Comparison of ENCODE assay signal across 20 cellular contexts in genomic region chr7:11232462-11232861, GRCh38.
"Had no signal": no experiment of that assay in that cellular context is flagged by ENCODE, and none has a peak within 500 bp of the region (broad histone marks: within the 10 kb centered on the region; RNA-seq: fewer than 3 reads in every experiment).

No MANE protein-coding gene starts in this region.

- H3K27me3 ChIP-seq: gastroesophageal sphincter, heart left ventricle, tibial artery, vagina had no signal

- ATAC-seq: activated naive CD4-positive, alpha-beta T cell treated with anti-CD3 and anti-CD28 coated beads, Interleukin-2, amount 50 U/mL, for 72 hours; gastroesophageal sphincter; heart left ventricle; mucosa of descending colon had no signal

- H3K27ac ChIP-seq: coronary artery, gastroesophageal sphincter, heart left ventricle, left ventricle myocardium inferior, tibial artery, vagina had no signal

- H3K36me3 ChIP-seq: gastroesophageal sphincter, heart left ventricle, left ventricle myocardium inferior, tibial artery, vagina had no signal

- H3K27ac Mint-ChIP-seq: activated naive CD4-positive, alpha-beta T cell treated with anti-CD3 and anti-CD28 coated beads, Interleukin-2, amount 50 U/mL, for 72 hours; naive B cell; progenitor cell of endocrine pancreas had no signal

- H3K36me3 Mint-ChIP-seq: activated naive CD4-positive, alpha-beta T cell treated with anti-CD3 and anti-CD28 coated beads, Interleukin-2, amount 50 U/mL, for 72 hours; naive B cell had no signal

- DNase-seq: activated CD4-positive, alpha-beta T cell treated with anti-CD3 and anti-CD28 coated beads, Interleukin-2, amount 50 U/mL, for 48 hours; activated gamma-delta T cell; amygdala; heart left ventricle; kidney glomerular epithelial cell; left ventricle myocardium inferior; mucosa of descending colon; naive B cell; stimulated activated CD4-positive, alpha-beta T cell treated with anti-CD3 and anti-CD28 coated beads, Interleukin-12 subunit alpha, Interleukin-12 subunit beta, amount 100 ng/mL, for 4 hours; stimulated activated CD4-positive, alpha-beta T cell treated with anti-CD3 and anti-CD28 coated beads, Interleukin-1b, Interleukin-23, amount 100 ng/mL, for 48 hours; stimulated activated CD8-positive, alpha-beta memory T cell treated with anti-CD3 and anti-CD28 coated beads, Interleukin-4, amount 100 ng/mL, for 48 hours; stimulated activated naive CD4-positive, alpha-beta T cell treated with Interleukin-2 at 50 U/mL for 16 hours; tibial artery had no signal

- H3K9me3 ChIP-seq: gastroesophageal sphincter, heart left ventricle, left ventricle myocardium inferior, mucosa of descending colon, tibial artery, vagina had no signal

- H3K4me1 ChIP-seq: tibial artery, vagina had no signal

- H3K4me3 ChIP-seq: coronary artery, gastroesophageal sphincter, heart left ventricle, left ventricle myocardium inferior, mucosa of descending colon, tibial artery, vagina had no signal

- H3K9me3 Mint-ChIP-seq: activated naive CD4-positive, alpha-beta T cell treated with anti-CD3 and anti-CD28 coated beads, Interleukin-2, amount 50 U/mL, for 72 hours; central memory CD8-positive, alpha-beta T cell; naive B cell had no signal

- H3K4me1 Mint-ChIP-seq: central memory CD8-positive, alpha-beta T cell; naive B cell; neural crest cell had no signal

- H3K27me3 Mint-ChIP-seq: progenitor cell of endocrine pancreas had no signal

- H3K4me3 Mint-ChIP-seq: central memory CD8-positive, alpha-beta T cell; naive B cell; neural crest cell had no signal
